In genomic region chr4:123708902-123709301, GRCh38 we compare ENCODE assay signal across 22 cellular contexts.
DNase-seq lines count a peak whose midpoint lies in the region; ATAC-seq, FAIRE-seq and TF ChIP-seq lines count a peak whose summit lies in the region.
"Had no signal": no experiment of that assay in that cellular context is flagged by ENCODE, and none has a peak within 500 bp of the region (broad histone marks: within the 10 kb centered on the region; RNA-seq: fewer than 3 reads in every experiment).

No MANE protein-coding gene starts in this region.

- peak overlapping the region; percentile 76 for H2AK5ac ChIP-seq in mesenchymal stem cell (ENCODE audit: low read length, severe bottlenecking)

- H2AFZ ChIP-seq in mammary epithelial cell (ENCODE audit: low read depth, low read length), result peak overlapping the region; percentile 28
- H2AFZ ChIP-seq in K562 (ENCODE audit: low read depth, low read length), result no peak overlapping the region
- H2AFZ ChIP-seq in mesenchymal stem cell (ENCODE audit: low read depth, low read length), result no peak overlapping the region
- H2AFZ ChIP-seq in OCI-LY7 (ENCODE audit: low read length), result no peak overlapping the region

- H3K4ac ChIP-seq in mesenchymal stem cell (ENCODE audit: low read depth in 1 of 2, low read length in 2 of 2), result no peak overlapping the region

- H3K27me3 ChIP-seq in mammary epithelial cell (ENCODE audit: insufficient read depth, low read length) (no peaks in the 10 kb centered on the region), K562 (ENCODE audit: control insufficient read depth in 2 of 2, insufficient read depth in 2 of 2, low read length in 2 of 2) (no peaks in the 10 kb centered on the region), mesenchymal stem cell (ENCODE audit: control insufficient read depth in 1 of 2, insufficient read depth in 1 of 2, low read length in 2 of 2) (no peaks in the 10 kb centered on the region)
- H3K27me3 ChIP-seq: BLaER1 had no signal

- TF ChIP-seq CTCF in mammary epithelial cell (conservative IDR thresholded peaks at IDR 0.05 in 1 of 2, IDR thresholded peaks at IDR 0.05 in 1 of 2; ENCODE audit: extremely low read depth in 1 of 2, insufficient read depth in 1 of 2, low read depth in 1 of 2, low read length in 2 of 2) (no peak), MCF 10A (IDR thresholded peaks at IDR 0.05; ENCODE audit: unreplicated experiment) (no peak), K562 (IDR thresholded peaks at IDR 0.05 in 2 of 3, conservative IDR thresholded peaks at IDR 0.05 in 1 of 3; ENCODE audit: insufficient read depth in 2 of 3, low read depth in 1 of 3, low read length in 3 of 3) (no peak), OCI-LY7 (conservative IDR thresholded peaks at IDR 0.05; ENCODE audit: low read length) (no peak)

- H3K14ac ChIP-seq in mesenchymal stem cell (ENCODE audit: low read length in 2 of 2), result no peak overlapping the region

- dilution Hi-C loops in mammary epithelial cell (cut with HindIII; ENCODE audit: low sequenced_read_pairs), result no loop called here

- no peak overlapping the region for H3K4me3 Mint-ChIP-seq in MCF 10A (ENCODE audit: unreplicated experiment)
- H3K4me3 Mint-ChIP-seq: B cell; CD4-positive, CD25-positive, alpha-beta regulatory T cell; CD8-positive, alpha-beta T cell had no signal

- H3K23ac ChIP-seq in mesenchymal stem cell (ENCODE audit: low read length in 2 of 2), result no peak overlapping the region

- H2BK120ac ChIP-seq in mesenchymal stem cell (ENCODE audit: low read depth, low read length), result no peak overlapping the region

- no peaks in the 10 kb centered on the region for H3K4me1 Mint-ChIP-seq in MCF 10A (ENCODE audit: insufficient read depth, unreplicated experiment)
- H3K4me1 Mint-ChIP-seq: B cell had no signal

- H3K9me3 Mint-ChIP-seq in MCF 10A (ENCODE audit: unreplicated experiment), result no peaks in the 10 kb centered on the region

- no peaks in the 10 kb centered on the region for H3K27me3 Mint-ChIP-seq in MCF 10A (ENCODE audit: insufficient read depth, unreplicated experiment)
- H3K27me3 Mint-ChIP-seq: CD4-positive, CD25-positive, alpha-beta regulatory T cell had no signal

- H3K79me2 ChIP-seq in mammary epithelial cell (ENCODE audit: insufficient read depth, low read length), result no peaks in the 10 kb centered on the region
- H3K79me2 ChIP-seq in K562 (ENCODE audit: control insufficient read depth, insufficient read depth, low read length), result no peaks in the 10 kb centered on the region
- H3K79me2 ChIP-seq in OCI-LY7 (ENCODE audit: insufficient read depth, low read depth, low read length), result no peaks in the 10 kb centered on the region

- H3K9me2 ChIP-seq in OCI-LY7 (ENCODE audit: insufficient read depth, low read length), result no peaks in the 10 kb centered on the region

- no peak overlapping the region for H2BK5ac ChIP-seq in mesenchymal stem cell (ENCODE audit: low read depth, low read length, poor library complexity, severe bottlenecking)

- H3K9me3 ChIP-seq in mammary epithelial cell (replicated peaks; ENCODE audit: insufficient read depth, low read length) (no peaks in the 10 kb centered on the region), K562 (replicated peaks; ENCODE audit: control insufficient read depth, insufficient read depth, low read depth, low read length) (no peaks in the 10 kb centered on the region), mesenchymal stem cell (ENCODE audit: control insufficient read depth, low read length) (peaks cover 4% of the 10 kb centered on the region), OCI-LY7 (ENCODE audit: low read length) (no peaks in the 10 kb centered on the region)
- H3K9me3 ChIP-seq: Caco-2, HAP-1 had no signal

- TF ChIP-seq EP300 in K562 (IDR thresholded peaks at IDR 0.05; ENCODE audit: low read length), result no peak

- H3K27ac Mint-ChIP-seq in MCF 10A (ENCODE audit: low read depth, unreplicated experiment), result no peak overlapping the region
- H3K27ac Mint-ChIP-seq: B cell; CD8-positive, alpha-beta T cell had no signal

- H3K36me3 ChIP-seq in mammary epithelial cell (ENCODE audit: insufficient read depth, low read length) (no peaks in the 10 kb centered on the region), K562 (ENCODE audit: control insufficient read depth, insufficient read depth, low read length) (no peaks in the 10 kb centered on the region), mesenchymal stem cell (ENCODE audit: control insufficient read depth in 1 of 2, insufficient read depth in 2 of 2, low read depth in 1 of 2, low read length in 2 of 2) (no peaks in the 10 kb centered on the region), OCI-LY7 (ENCODE audit: insufficient read depth, low read length) (no peaks in the 10 kb centered on the region)
- H3K36me3 ChIP-seq: BLaER1, HAP-1 had no signal

- no peaks in the 10 kb centered on the region for H3K79me1 ChIP-seq in mesenchymal stem cell (replicated peaks; ENCODE audit: low read length, poor library complexity, severe bottlenecking)

- H3K27ac ChIP-seq in mammary epithelial cell (ENCODE audit: insufficient read depth, low read depth, low read length) (no peak overlapping the region), K562 (ENCODE audit: extremely low read depth, low read depth, low read length) (no peak overlapping the region), mesenchymal stem cell (ENCODE audit: low read length, poor library complexity, severe bottlenecking) (no peak overlapping the region), OCI-LY7 (ENCODE audit: low read depth, low read length, poor library complexity, severe bottlenecking) (no peak overlapping the region)
- H3K27ac ChIP-seq: 22Rv1, BLaER1, C4-2B had no signal

- BruUV-seq in mammary epithelial cell (replicated peaks; lab: Mats Ljungman, UMichigan) (no TSS peak), MCF 10A (replicated peaks; lab: Mats Ljungman, UMichigan) (no TSS peak), K562 (replicated peaks; lab: Mats Ljungman, UMichigan) (no TSS peak), OCI-LY7 (replicated peaks; lab: Mats Ljungman, UMichigan) (no TSS peak)

- H3K4me3 ChIP-seq in mammary epithelial cell (replicated peaks in 1 of 3; ENCODE audit: insufficient read depth in 1 of 3, low read depth in 2 of 3, low read length in 3 of 3) (no peak overlapping the region), K562 (no peak overlapping the region), mesenchymal stem cell (ENCODE audit: insufficient read depth in 1 of 2, low read depth in 1 of 2, low read length in 2 of 2) (no peak overlapping the region), OCI-LY7 (ENCODE audit: low read depth, low read length, poor library complexity, severe bottlenecking) (no peak overlapping the region)
- H3K4me3 ChIP-seq: BLaER1, GM12878, HAP-1 had no signal

- no peak overlapping the region for H2BK12ac ChIP-seq in mesenchymal stem cell (ENCODE audit: low read length in 2 of 2)

- POLR2A ChIA-PET in MCF 10A (lab: Yijun Ruan, JAX), result no interaction called here
- POLR2A ChIA-PET in K562 (lab: Yijun Ruan, JAX), result no interaction called here
- POLR2A ChIA-PET in OCI-LY7 (lab: Charles Lee), result no interaction called here

- intact Hi-C loops in mammary epithelial cell (cut with micrococcal nuclease) (no loop called here), MCF 10A (cut with micrococcal nuclease) (no loop called here), K562 (cut with micrococcal nuclease) (no loop called here), OCI-LY7 (cut with micrococcal nuclease; ENCODE audit: unreplicated experiment) (no loop called here)

- H3K9ac ChIP-seq in mammary epithelial cell (ENCODE audit: insufficient read depth, low read length), result no peak overlapping the region
- H3K9ac ChIP-seq in K562 (ENCODE audit: insufficient read depth in 1 of 2, low read depth in 2 of 2, low read length in 2 of 2), result no peak overlapping the region
- H3K9ac ChIP-seq in mesenchymal stem cell (ENCODE audit: low read length), result no peak overlapping the region
- H3K9ac ChIP-seq: BLaER1 had no signal

- ATAC-seq in K562, result no peak
- ATAC-seq in GM18511 (IDR thresholded peaks at IDR 0.05; ENCODE audit: unreplicated experiment), result no peak
- ATAC-seq: CD8-positive, alpha-beta T cell; GM12878 had no signal

- no peak overlapping the region for H2BK15ac ChIP-seq in mesenchymal stem cell (ENCODE audit: low read depth, poor library complexity, severe bottlenecking)

- in situ Hi-C loops in mammary epithelial cell (cut with MboI; ENCODE audit: low sequenced_read_pairs in 2 of 2), result no loop called here
- in situ Hi-C loops in K562 (cut with MboI), result no loop called here

- no peak for TF ChIP-seq RAD21 in K562 (CRISPR knock-in tag; conservative IDR thresholded peaks at IDR 0.05 in 1 of 2, IDR thresholded peaks at IDR 0.05 in 1 of 2)

- no peak for FAIRE-seq in K562 (lab: Jason Lieb, UNC)
- FAIRE-seq: A204.1, GM12878, H54 had no signal

- H3K18ac ChIP-seq in mesenchymal stem cell (ENCODE audit: low read depth in 1 of 2, low read length in 2 of 2), result no peak overlapping the region

- H4K20me1 ChIP-seq in mammary epithelial cell (ENCODE audit: insufficient read depth, low read length) (no peaks in the 10 kb centered on the region), K562 (replicated peaks; ENCODE audit: control insufficient read depth, insufficient read depth, low read length) (no peaks in the 10 kb centered on the region), OCI-LY7 (ENCODE audit: insufficient read depth, low read length) (no peaks in the 10 kb centered on the region)
- H4K20me1 ChIP-seq: BLaER1 had no signal

- CTCF ChIA-PET in mammary epithelial cell (lab: Charles Lee; ENCODE audit: low non-redundant PET) (no interaction called here), MCF 10A (lab: Yijun Ruan, JAX) (interaction anchor here (1.2 kb wide), 1 partner anchor 64 kb away, joined by 3 read pairs; no protein-coding TSS in a partner anchor), K562 (lab: Yijun Ruan, JAX; ENCODE audit: low intra/inter-chr PET ratio) (no interaction called here), OCI-LY7 (lab: Charles Lee; ENCODE audit: unreplicated experiment) (no interaction called here)

- no peak overlapping the region for H4K8ac ChIP-seq in mesenchymal stem cell (ENCODE audit: low read length)

- H3K4me2 ChIP-seq in mammary epithelial cell (ENCODE audit: insufficient read depth, low read depth, low read length), result no peak overlapping the region
- no peak overlapping the region for H3K4me2 ChIP-seq in K562 (ENCODE audit: insufficient read depth, low read length)
- H3K4me2 ChIP-seq in mesenchymal stem cell (ENCODE audit: low read length, poor library complexity, severe bottlenecking), result no peak overlapping the region
- H3K4me2 ChIP-seq in OCI-LY7 (ENCODE audit: low read length), result no peak overlapping the region
- H3K4me2 ChIP-seq: BLaER1 had no signal

- WGBS in mammary epithelial cell (ENCODE audit: low coverage, missing lambda C conversion rate), result 100% methylated on average over 1 of the region's 2 CpGs
- 0% methylated on average over 1 of the region's 2 CpGs for WGBS in K562 (ENCODE audit: insufficient coverage, low coverage, missing lambda C conversion rate)
- WGBS in mesenchymal stem cell, result 100% methylated on average over 2 of the region's 2 CpGs

- no peaks in the 10 kb centered on the region for H3K36me3 Mint-ChIP-seq in MCF 10A (ENCODE audit: insufficient read depth, unreplicated experiment)
- H3K36me3 Mint-ChIP-seq: CD4-positive, CD25-positive, alpha-beta regulatory T cell; CD8-positive, alpha-beta T cell had no signal

- TF ChIP-seq POLR2A in K562 (conservative IDR thresholded peaks at IDR 0.05), result no peak

- no peaks in the 10 kb centered on the region for H3K9me1 ChIP-seq in K562 (ENCODE audit: control insufficient read depth, insufficient read depth, low read length)

- DNase-seq in mammary epithelial cell (no peak), MCF 10A (ENCODE audit: unreplicated experiment) (no peak), K562 (ENCODE audit: extremely low read depth in 1 of 4, low spot score in 3 of 4) (no peak), mesenchymal stem cell (no peak), NCI-H1694 (lab: John Stamatoyannopoulos, UW) (no peak), OCI-LY7 (ENCODE audit: low spot score) (no peak)
- DNase-seq: Caco-2; CD4-positive, CD25-positive, alpha-beta regulatory T cell; CD8-positive, alpha-beta T cell; DMS153; DND-41; GDM1; GOT3 had no signal

- H3K4me1 ChIP-seq in mammary epithelial cell (ENCODE audit: insufficient read depth, low read length), result no peaks in the 10 kb centered on the region
- no peaks in the 10 kb centered on the region; a peak in 1 of 5 replicates for H3K4me1 ChIP-seq in K562 (replicated peaks in 1 of 2; ENCODE audit: control insufficient read depth in 2 of 2, insufficient read depth in 2 of 2, low read length in 2 of 2)
- H3K4me1 ChIP-seq in mesenchymal stem cell (ENCODE audit: control insufficient read depth, insufficient read depth, low read depth, low read length), result no peaks in the 10 kb centered on the region
- H3K4me1 ChIP-seq in OCI-LY7 (ENCODE audit: insufficient read depth, low read length, poor library complexity, severe bottlenecking), result no peaks in the 10 kb centered on the region
- H3K4me1 ChIP-seq: BLaER1 had no signal

- H4K91ac ChIP-seq in mesenchymal stem cell (ENCODE audit: low read length), result no peak overlapping the region
